Comparison of ENCODE assay signal across 18 cellular contexts in genomic region chr22:41531422-41531727, GRCh38. TPM values are rescaled to one million over a fixed set of nuclear protein-coding genes. Genes with fewer than 3 reads are reported as not detected.
"Had no signal": no experiment of that assay in that cellular context is flagged by ENCODE, and none has a peak within 500 bp of the region (broad histone marks: within the 10 kb centered on the region; RNA-seq: fewer than 3 reads in every experiment).

No MANE protein-coding gene starts in this region.

- ATAC-seq: naive thymus-derived CD4-positive, alpha-beta T cell; stimulated activated naive CD8-positive, alpha-beta T cell treated with anti-CD3 and anti-CD28 coated beads, Interleukin-15, amount 100 ng/mL, for 72 hours had no signal

- FAIRE-seq: colon had no signal

- H3K4me1 ChIP-seq: thyroid gland had no signal

- H3K27ac ChIP-seq: neutrophil, thyroid gland had no signal

- DNase-seq: activated CD4-positive, alpha-beta memory T cell treated with anti-CD3 and anti-CD28 coated beads for 36 hours; activated CD4-positive, CD25-positive, alpha-beta regulatory T cell treated with anti-CD3 and anti-CD28 coated beads, Interleukin-2, amount 50 U/mL, for 72 hours; activated naive CD8-positive, alpha-beta T cell treated with anti-CD3 and anti-CD28 coated beads, Interleukin-2, amount 10 ng/mL, durations not matched to agents 7 days and 5 days; activated T-cell treated with anti-CD3 and anti-CD28 coated beads, Interleukin-2, amount 50 U/mL, for 48 hours; aorta; hippocampal formation; kidney glomerular epithelial cell; naive thymus-derived CD4-positive, alpha-beta T cell; stimulated activated CD4-positive, alpha-beta T cell treated with anti-CD3 and anti-CD28 coated beads, Interleukin-2, amount 100 ng/mL, for 48 hours; stimulated activated CD8-positive, alpha-beta memory T cell treated with anti-CD3 and anti-CD28 coated beads, Interleukin-4, amount 100 ng/mL, for 48 hours; stimulated activated naive CD8-positive, alpha-beta T cell treated with anti-CD3 and anti-CD28 coated beads, Interleukin-15, amount 100 ng/mL, for 72 hours; T-helper 9 cell; thyroid gland had no signal

- H3K4me3 ChIP-seq: breast epithelium, thyroid gland had no signal

- H3K9me3 ChIP-seq: breast epithelium, neutrophil, thyroid gland had no signal

- H3K27me3 ChIP-seq: breast epithelium, neutrophil, thyroid gland had no signal

RNA-seq across cellular contexts. Expression of gene CSDC2, which starts 29.4 kb away (rescaled TPM):
- total RNA-seq: activated CD4-positive, alpha-beta memory T cell treated with anti-CD3 and anti-CD28 coated beads for 36 hours; activated naive CD8-positive, alpha-beta T cell treated with anti-CD3 and anti-CD28 coated beads, Interleukin-2, amount 10 ng/mL, durations not matched to agents 7 days and 5 days; lung microvascular endothelial cell; mononuclear cell; naive thymus-derived CD4-positive, alpha-beta T cell had no signal
- polyA plus RNA-seq: naive thymus-derived CD4-positive, alpha-beta T cell had no signal
